Comparison of ENCODE assay signal across 14 cellular contexts in genomic region chr5:115857621-115858349, GRCh38. TPM values are rescaled to one million over a fixed set of nuclear protein-coding genes. Genes with fewer than 3 reads are reported as not detected.
DNase-seq lines count a peak whose midpoint lies in the region; ATAC-seq and TF ChIP-seq lines count a peak whose summit lies in the region.
"Had no signal": no experiment of that assay in that cellular context is flagged by ENCODE, and none has a peak within 500 bp of the region (broad histone marks: within the 10 kb centered on the region; RNA-seq: fewer than 3 reads in every experiment).

No MANE protein-coding gene starts in this region.

- no peak overlapping the region for H2AFZ ChIP-seq in mammary epithelial cell (ENCODE audit: low read depth, low read length)
- H2AFZ ChIP-seq: parathyroid adenoma had no signal

- no peak for TF ChIP-seq CTCF in mammary epithelial cell (conservative IDR thresholded peaks at IDR 0.05 in 1 of 2, IDR thresholded peaks at IDR 0.05 in 1 of 2; ENCODE audit: extremely low read depth in 1 of 2, insufficient read depth in 1 of 2, low read depth in 1 of 2, low read length in 2 of 2)

- in situ Hi-C loops in mammary epithelial cell (cut with MboI; ENCODE audit: low sequenced_read_pairs in 2 of 2), result no loop called here

- no peaks in the 10 kb centered on the region for H3K27me3 ChIP-seq in mammary epithelial cell (ENCODE audit: insufficient read depth, low read length)
- H3K27me3 ChIP-seq: esophagus muscularis mucosa, vagina had no signal

- no peak for TF ChIP-seq EP300 in Ishikawa (IDR thresholded peaks at IDR 0.05; ENCODE audit: borderline replicate concordance)

- no peak for TF ChIP-seq RAD21 in Ishikawa (IDR thresholded peaks at IDR 0.05; ENCODE audit: low read depth)

- H3K9me3 ChIP-seq in mammary epithelial cell (replicated peaks; ENCODE audit: insufficient read depth, low read length), result no peaks in the 10 kb centered on the region
- H3K9me3 ChIP-seq: esophagus muscularis mucosa, vagina had no signal

- ATAC-seq in HG02885 (IDR thresholded peaks at IDR 0.05; ENCODE audit: poor library complexity, unreplicated experiment) (no peak), GM18873 (IDR thresholded peaks at IDR 0.05; ENCODE audit: low FRiP score, unreplicated experiment) (no peak)
- ATAC-seq: left lobe of liver had no signal

- CTCF ChIA-PET in mammary epithelial cell (lab: Charles Lee; ENCODE audit: low non-redundant PET), result no interaction called here

- peaks cover 6% of the 10 kb centered on the region for H4K20me1 ChIP-seq in mammary epithelial cell (ENCODE audit: insufficient read depth, low read length)

- peak overlapping the region; percentile 41 for H3K4me2 ChIP-seq in mammary epithelial cell (ENCODE audit: insufficient read depth, low read depth, low read length)

- peaks cover 97% of the 10 kb centered on the region for H3K79me2 ChIP-seq in mammary epithelial cell (ENCODE audit: insufficient read depth, low read length)

- BruUV-seq in mammary epithelial cell (replicated peaks; lab: Mats Ljungman, UMichigan), result no TSS peak

- H3K27ac ChIP-seq in mammary epithelial cell (ENCODE audit: insufficient read depth, low read depth, low read length), result no peak overlapping the region
- H3K27ac ChIP-seq: esophagus muscularis mucosa, parathyroid adenoma, vagina had no signal

- dilution Hi-C loops in mammary epithelial cell (cut with HindIII; ENCODE audit: low sequenced_read_pairs), result no loop called here

- peak overlapping the region in 1 of 3 experiments; percentile 16 for H3K4me3 ChIP-seq in mammary epithelial cell (replicated peaks in 1 of 3; ENCODE audit: insufficient read depth in 1 of 3, low read depth in 2 of 3, low read length in 3 of 3)
- H3K4me3 ChIP-seq: esophagus muscularis mucosa, vagina had no signal

- DNase-seq in Daoy (ENCODE audit: low read depth) (peak; percentile 9), mammary epithelial cell (peak; percentile 61), myocyte (ENCODE audit: low read depth) (peak; percentile 51), NCI-H2171 (lab: John Stamatoyannopoulos, UW) (no peak), NCI-H774 (lab: John Stamatoyannopoulos, UW) (no peak)
- DNase-seq: aorta, NCI-H524 treated with DMSO at 0.1 percent for 48 hours had no signal

- no peaks in the 10 kb centered on the region for H3K36me3 ChIP-seq in mammary epithelial cell (ENCODE audit: insufficient read depth, low read length)
- H3K36me3 ChIP-seq: esophagus muscularis mucosa, vagina had no signal

- no peak overlapping the region for H3K9ac ChIP-seq in mammary epithelial cell (ENCODE audit: insufficient read depth, low read length)
- H3K9ac ChIP-seq: parathyroid adenoma had no signal

- peaks cover 19% of the 10 kb centered on the region for H3K4me1 ChIP-seq in mammary epithelial cell (ENCODE audit: insufficient read depth, low read length)

- 100% methylated on average over 2 of the region's 2 CpGs for WGBS in mammary epithelial cell (ENCODE audit: low coverage, missing lambda C conversion rate)

- intact Hi-C loops in mammary epithelial cell (cut with micrococcal nuclease), result no loop called here

TF ChIP-seq in Ishikawa, 13 proteins besides CTCF, POLR2A, EP300 and RAD21:
- no peak for TF ChIP-seq MAX (IDR thresholded peaks at IDR 0.05)
- TF ChIP-seq TAF1 (IDR thresholded peaks at IDR 0.05; ENCODE audit: low read depth), result no peak
- TF ChIP-seq ZBTB7A (IDR thresholded peaks at IDR 0.05; ENCODE audit: low read depth), result no peak
- no peak for TF ChIP-seq USF1 (IDR thresholded peaks at IDR 0.05)
- 0 out of 2 replicates have a peak, but pooled peaks have one; percentile 20 for TF ChIP-seq NFIC (IDR thresholded peaks at IDR 0.05)

RNA-seq across cellular contexts. Expression of gene AP3S1, which starts 16.1 kb away (rescaled TPM):
- 109 and 194 TPM in 2 replicates for total RNA-seq in Daoy (2014; rRNA removed; shearing (Covaris generic))
- total RNA-seq in mammary epithelial cell (100 to 1,000 TPM; 117 to 125 TPM), myocyte (202 and 296 TPM in 2 replicates)
- polyA plus RNA-seq in mammary epithelial cell, result 55.3 TPM
- 19.2 TPM for polyA minus RNA-seq in mammary epithelial cell
- 68.9 TPM for polyA plus RNA-seq in myocyte (2012)

RNA-seq across cellular contexts. Expression of gene ATG12, which starts 16.4 kb away (rescaled TPM):
- 64.1 and 87.3 TPM in 2 replicates for total RNA-seq in Daoy (2014; rRNA removed; shearing (Covaris generic))
- total RNA-seq in mammary epithelial cell, result 10 to 100 TPM; 33.4 to 48.5 TPM
- 32.3 TPM for polyA plus RNA-seq in mammary epithelial cell
- polyA minus RNA-seq in mammary epithelial cell, result 24.7 TPM
- total RNA-seq in myocyte, result 65.5 and 66.7 TPM in 2 replicates
- polyA plus RNA-seq in myocyte (2012), result 54.4 TPM

RNA-seq across cellular contexts. Expression of gene CDO1, which starts 41.3 kb away (rescaled TPM):
- total RNA-seq in Daoy (2014; rRNA removed; shearing (Covaris generic)), result 10.7 and 15.9 TPM in 2 replicates
- total RNA-seq in mammary epithelial cell (1 to 10 TPM in 1 of 2 donors, not detected in 1; 1.8 TPM), myocyte (2.4 and 8.0 TPM in 2 replicates)
- not detected for polyA plus RNA-seq in mammary epithelial cell
- not detected for polyA minus RNA-seq in mammary epithelial cell
- polyA plus RNA-seq in myocyte (2012), result 1.4 TPM

Comparison
In these comparisons a context has a peak if more than half of its experiments do, and no peak if none do; other contexts are left out.
1. DNase-seq: peak in Daoy (single experiment), mammary epithelial cell (single experiment) and myocyte (single experiment); none in NCI-H2171 (single experiment) and NCI-H774 (single experiment).